Comparison of ENCODE assay signal across 7 cellular contexts in the genomic region with DNA sequence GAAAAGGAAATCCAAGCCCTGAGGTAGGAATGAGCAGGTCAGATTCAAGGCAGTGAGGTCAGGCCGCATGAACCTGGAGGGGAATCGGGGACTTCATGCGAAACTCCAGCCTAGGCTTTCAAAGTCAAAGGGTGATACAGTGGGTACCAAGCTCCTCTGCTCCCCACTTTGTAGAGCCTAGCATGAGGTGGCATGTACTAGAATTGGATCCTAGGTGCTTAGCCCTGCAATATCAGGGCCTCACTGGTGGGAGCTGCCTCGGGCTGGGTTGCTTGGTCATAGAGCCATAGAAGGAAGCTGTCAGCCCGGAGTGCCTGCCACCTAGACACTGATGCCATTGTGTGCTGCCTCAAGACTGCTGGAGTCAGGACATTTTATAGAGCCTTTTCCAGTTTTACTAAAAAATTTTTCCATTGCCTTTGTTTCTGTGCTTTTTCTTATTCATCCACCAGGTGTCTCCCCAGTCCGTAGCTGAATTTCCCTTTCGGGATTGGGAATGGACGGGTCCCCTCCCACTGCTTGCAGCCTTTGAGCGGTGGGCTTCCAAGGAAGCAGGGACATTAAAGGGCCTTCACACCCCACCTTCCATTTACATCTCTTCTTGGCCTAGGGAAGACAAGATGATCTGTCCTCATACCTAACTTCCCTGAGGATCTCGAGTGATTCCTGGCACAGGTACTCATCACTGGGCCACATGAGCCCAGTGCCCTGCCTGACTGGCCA. TPM values are rescaled to one million over a fixed set of nuclear protein-coding genes. Genes with fewer than 3 reads are reported as not detected.
DNase-seq lines count a peak whose midpoint lies in the region; ATAC-seq and TF ChIP-seq lines count a peak whose summit lies in the region.

No MANE protein-coding gene starts in this region.

- in situ Hi-C loops in G401 (cut with HindIII; ENCODE audit: low sequenced_read_pairs): no loop called here

- DNase-seq in G401 (ENCODE audit: low spot score) (peak; percentile 69), NCI-H2227 treated with DMSO at 0.1 percent for 48 hours (lab: John Stamatoyannopoulos, UW) (peak; percentile 5), epithelial cell of esophagus (ENCODE audit: low read depth) (peak; percentile 18), retinal pigment epithelial cell (ENCODE audit: low read depth) (no peak), OCI-M2 (lab: John Stamatoyannopoulos, UW; ENCODE audit: unreplicated experiment) (no peak)
- no peak for DNase-seq in activated CD4-positive, alpha-beta T cell treated with anti-CD3 and anti-CD28 coated beads, Interleukin-2, amount 50 U/mL, for 4 hours

- peak; percentile 53 for TF ChIP-seq CTCF in epithelial cell of esophagus (IDR thresholded peaks at IDR 0.05; ENCODE audit: insufficient read depth, low read depth, low read length, missing control alignments)
- TF ChIP-seq CTCF in retinal pigment epithelial cell (conservative IDR thresholded peaks at IDR 0.05; ENCODE audit: low read depth, low read length): peak; percentile 76

- H3K4me3 ChIP-seq in epithelial cell of esophagus (ENCODE audit: low read length) (no peak overlapping the region), retinal pigment epithelial cell (ENCODE audit: low read length) (no peak overlapping the region)

- no peak for ATAC-seq in GM18520 (IDR thresholded peaks at IDR 0.05; ENCODE audit: unreplicated experiment)

RNA-seq across cellular contexts. Expression of gene LZTS2, which starts 5.5 kb away (rescaled TPM):
- 146 and 166 TPM in 2 replicates for total RNA-seq in G401 (2014; rRNA removed; shearing (Covaris generic))

RNA-seq across cellular contexts. Expression of gene TWNK, which starts 6.8 kb away (rescaled TPM):
- total RNA-seq in G401 (2014; rRNA removed; shearing (Covaris generic)): 20.9 and 21.7 TPM in 2 replicates

RNA-seq across cellular contexts. Expression of gene MRPL43, which starts 6.8 kb away (rescaled TPM):
- total RNA-seq in G401 (2014; rRNA removed; shearing (Covaris generic)): 91.6 and 117 TPM in 2 replicates

RNA-seq across cellular contexts. Expression of gene SEMA4G, which starts 24.8 kb away (rescaled TPM):
- total RNA-seq in G401 (2014; rRNA removed; shearing (Covaris generic)): 15.3 and 36.2 TPM in 2 replicates

RNA-seq across cellular contexts. Expression of gene PDZD7, which starts 36.8 kb away (rescaled TPM):
- 2.4 and 4.5 TPM in 2 replicates for total RNA-seq in G401 (2014; rRNA removed; shearing (Covaris generic))

Comparison
In these comparisons a context has a peak if more than half of its experiments do, and no peak if none do; other contexts are left out.
1. DNase-seq: peak in G401 (single experiment), NCI-H2227 treated with DMSO at 0.1 percent for 48 hours (single experiment) and epithelial cell of esophagus (single experiment); none in retinal pigment epithelial cell (single experiment), OCI-M2 (single experiment) and activated CD4-positive, alpha-beta T cell treated with anti-CD3 and anti-CD28 coated beads, Interleukin-2, amount 50 U/mL, for 4 hours (0 of 2).